Comparison of ENCODE assay signal across 16 cellular contexts in genomic region chr11:70212227-70212811, GRCh38. TPM values are rescaled to one million over a fixed set of nuclear protein-coding genes. Genes with fewer than 3 reads are reported as not detected.
DNase-seq lines count a peak whose midpoint lies in the region; ATAC-seq, FAIRE-seq and TF ChIP-seq lines count a peak whose summit lies in the region.
"Had no signal": no experiment of that assay in that cellular context is flagged by ENCODE, and none has a peak within 500 bp of the region (broad histone marks: within the 10 kb centered on the region; RNA-seq: fewer than 3 reads in every experiment).

No MANE protein-coding gene starts in this region.

- BruUV-seq in HepG2 (replicated peaks; lab: Mats Ljungman, UMichigan), result no TSS peak

- CTCF ChIA-PET in activated CD4-positive, alpha-beta T cell treated with anti-CD3 and anti-CD28 coated beads for 36 hours (lab: Charles Lee), result no interaction called here
- CTCF ChIA-PET in HepG2 (lab: Yijun Ruan, JAX; ENCODE audit: low intra/inter-chr PET ratio, low total read pairs), result no interaction called here

- ATAC-seq in activated CD4-positive, alpha-beta T cell treated with anti-CD3 and anti-CD28 coated beads for 36 hours, result no peak
- ATAC-seq in body of pancreas, result peak; percentile 15
- peak; percentile 82 for ATAC-seq in HepG2
- peak; percentile 22 for ATAC-seq in stimulated activated naive CD8-positive, alpha-beta T cell treated with anti-CD3 and anti-CD28 coated beads, Interleukin-15, Interleukin-2, amounts not matched to agents 100 U/mL and 50 U/mL, for 24 hours
- ATAC-seq in HG03097 (IDR thresholded peaks at IDR 0.05; ENCODE audit: low FRiP score, unreplicated experiment), result no peak

- peak overlapping the region; percentile 59 for H3K9ac ChIP-seq in HepG2 (ENCODE audit: insufficient read depth, low read depth, low read length)

- H3K4me2 ChIP-seq in HepG2 (ENCODE audit: low read depth, low read length), result peak overlapping the region; percentile 93

- peaks cover 19% of the 10 kb centered on the region for H3K36me3 Mint-ChIP-seq in activated CD4-positive, alpha-beta T cell treated with anti-CD3 and anti-CD28 coated beads for 36 hours (ENCODE audit: low read depth)

- peak overlapping the region; percentile 27 for H2AFZ ChIP-seq in HepG2 (ENCODE audit: low read length)

- H3K27me3 Mint-ChIP-seq in activated CD4-positive, alpha-beta T cell treated with anti-CD3 and anti-CD28 coated beads for 36 hours, result no peaks in the 10 kb centered on the region
- H3K27me3 Mint-ChIP-seq: activated CD4-positive, alpha-beta memory T cell treated with anti-CD3 and anti-CD28 coated beads for 36 hours had no signal

- peaks cover 24% of the 10 kb centered on the region for H3K4me1 Mint-ChIP-seq in activated CD4-positive, alpha-beta T cell treated with anti-CD3 and anti-CD28 coated beads for 36 hours

- no peak for FAIRE-seq in HepG2 (lab: Jason Lieb, UNC)

- H3K9me3 Mint-ChIP-seq in activated CD4-positive, alpha-beta T cell treated with anti-CD3 and anti-CD28 coated beads for 36 hours (ENCODE audit: low read depth), result no peaks in the 10 kb centered on the region
- H3K9me3 Mint-ChIP-seq: activated CD4-positive, alpha-beta memory T cell treated with anti-CD3 and anti-CD28 coated beads for 36 hours had no signal

- DNase-seq in activated CD4-positive, alpha-beta T cell treated with anti-CD3 and anti-CD28 coated beads for 36 hours, result no peak
- DNase-seq in activated CD4-positive, alpha-beta T cell treated with anti-CD3 and anti-CD28 coated beads for 4 hours, result no peak
- DNase-seq in body of pancreas (no peak), HepG2 (ENCODE audit: low spot score) (peak; percentile 21), 8988T (no peak)
- DNase-seq in stimulated activated naive CD8-positive, alpha-beta T cell treated with anti-CD3 and anti-CD28 coated beads, Interleukin-15, Interleukin-2, amounts not matched to agents 100 U/mL and 50 U/mL, for 24 hours, result no peak
- DNase-seq in activated naive CD4-positive, alpha-beta T cell treated with Interleukin-2 at 50 U/mL for 16 hours, result no peak
- DNase-seq: activated CD4-positive, alpha-beta memory T cell treated with anti-CD3 and anti-CD28 coated beads for 36 hours; activated effector memory CD4-positive, alpha-beta T cell treated with anti-CD3 and anti-CD28 coated beads, Interleukin-2, amount 50 U/mL, for 16 hours; GF-D8; NCI-H187; NCI-H748 treated with DMSO at 0.1 percent for 48 hours; SHP77 treated with DMSO at 0.1 percent for 48 hours; T-helper 9 cell had no signal

- intact Hi-C loops in activated CD4-positive, alpha-beta T cell treated with anti-CD3 and anti-CD28 coated beads for 36 hours (cut with DNase I, micrococcal nuclease), result no loop called here
- intact Hi-C loops in body of pancreas (cut with DNase I), result no loop called here
- intact Hi-C loops in HepG2 (cut with micrococcal nuclease; ENCODE audit: unreplicated experiment), result no loop called here

- H3K9me3 ChIP-seq in body of pancreas, result no peaks in the 10 kb centered on the region
- H3K9me3 ChIP-seq in HepG2 (ENCODE audit: low read length), result no peaks in the 10 kb centered on the region

- in situ Hi-C loops in HepG2 (cut with HindIII; ENCODE audit: extremely low pct_ligation_motif_present, low pct_unique_long_range_greater_than_20kb), result no loop called here

- no peaks in the 10 kb centered on the region for H3K79me2 ChIP-seq in HepG2 (ENCODE audit: insufficient read depth, low read length)

- H3K4me3 Mint-ChIP-seq in activated CD4-positive, alpha-beta T cell treated with anti-CD3 and anti-CD28 coated beads for 36 hours, result no peak overlapping the region
- H3K4me3 Mint-ChIP-seq: activated CD4-positive, alpha-beta memory T cell treated with anti-CD3 and anti-CD28 coated beads for 36 hours had no signal

- no peaks in the 10 kb centered on the region for H3K4me1 ChIP-seq in body of pancreas
- H3K4me1 ChIP-seq in HepG2 (ENCODE audit: insufficient read depth, low read length), result peaks cover 14% of the 10 kb centered on the region

- 0 out of 2 replicates have a peak, but pooled peaks cover 2% of the 10 kb centered on the region for H4K20me1 ChIP-seq in HepG2 (ENCODE audit: insufficient read depth, low read length)

- no peak for TF ChIP-seq POLR2A in body of pancreas (IDR thresholded peaks at IDR 0.05)
- TF ChIP-seq POLR2A in HepG2 (IDR thresholded peaks at IDR 0.05; ENCODE audit: insufficient read depth in 1 of 2, low read depth in 2 of 2, low read length in 2 of 2), result no peak

- TF ChIP-seq RAD21 in HepG2 (CRISPR knock-in tag; IDR thresholded peaks at IDR 0.05), result no peak

- 52 to 55% methylated on average over 9 to 13 of the region's 13 CpGs for WGBS in body of pancreas, 2 donors
- WGBS in HepG2 (ENCODE audit: low lambda C conversion rate), result 2% methylated on average over 11 of the region's 13 CpGs

- TF ChIP-seq EP300 in HepG2 (IDR thresholded peaks at IDR 0.05; ENCODE audit: low read depth in 2 of 2, low read length in 2 of 2), result peak in 1 of 2 experiments; percentile 56; a peak in 1 of 4 replicates
- TF ChIP-seq EP300 in HepG2 (CRISPR knock-in tag; IDR thresholded peaks at IDR 0.05; ENCODE audit: borderline replicate concordance), result no peak

- H3K4me3 ChIP-seq in body of pancreas, result no peak overlapping the region
- H3K4me3 ChIP-seq in HepG2 (replicated peaks in 1 of 3; ENCODE audit: insufficient read depth in 1 of 3, low read depth in 2 of 3, low read length in 3 of 3), result peak overlapping the region; percentile 47 to 69 (median 63)

- peaks cover 0 to 2% of the 10 kb centered on the region in 2 donors for H3K36me3 ChIP-seq in body of pancreas (replicated peaks in 1 of 2; ENCODE audit: insufficient read depth in 1 of 2, low read depth in 2 of 2)
- peaks cover 2 to 5% of the 10 kb centered on the region in 2 experiments; a peak in 1 of 5 replicates for H3K36me3 ChIP-seq in HepG2 (replicated peaks in 1 of 2; ENCODE audit: control insufficient read depth in 1 of 2, insufficient read depth in 2 of 2, low read length in 2 of 2)

- TF ChIP-seq CTCF in body of pancreas (IDR thresholded peaks at IDR 0.05) (no peak), HepG2 (CRISPR knock-in tag; IDR thresholded peaks at IDR 0.05) (no peak)

- POLR2A ChIA-PET in activated CD4-positive, alpha-beta T cell treated with anti-CD3 and anti-CD28 coated beads for 36 hours (lab: Charles Lee), result interaction anchor here (0.6 to 1.2 kb wide), 2 partner anchors 8 to 111 kb away, joined by 3 read pairs; no protein-coding TSS in a partner anchor
- POLR2A ChIA-PET in HepG2 (lab: Yijun Ruan, JAX), result interaction anchor here (1.8 kb wide), 1 partner anchor 9 kb away, joined by 14 read pairs; the partner anchor contains the start of gene FADD

- no peaks in the 10 kb centered on the region for H3K27me3 ChIP-seq in body of pancreas
- H3K27me3 ChIP-seq in HepG2 (ENCODE audit: control insufficient read depth in 1 of 2, insufficient read depth in 2 of 2, low read length in 2 of 2), result no peaks in the 10 kb centered on the region; a peak in 1 of 5 replicates

- H3K27ac ChIP-seq in body of pancreas (no peak overlapping the region), HepG2 (ENCODE audit: extremely low read length, insufficient read depth, low read length) (no peak overlapping the region)
- H3K27ac ChIP-seq: skin epidermis had no signal

- H3K27ac Mint-ChIP-seq in activated CD4-positive, alpha-beta T cell treated with anti-CD3 and anti-CD28 coated beads for 36 hours, result peak overlapping the region; percentile 29
- H3K27ac Mint-ChIP-seq: activated CD4-positive, alpha-beta memory T cell treated with anti-CD3 and anti-CD28 coated beads for 36 hours had no signal

RNA-seq across cellular contexts. Expression of gene FADD, which starts 9.2 kb away (rescaled TPM):
- total RNA-seq in activated CD4-positive, alpha-beta T cell treated with anti-CD3 and anti-CD28 coated beads for 36 hours, result 10 to 100 TPM; 23.5 to 32.4 TPM
- 10 to 100 TPM in 1 of 2 donors, 1 to 10 TPM in 1; 9.1 to 14.2 TPM for total RNA-seq in body of pancreas
- 21.4 and 22.2 TPM in 2 replicates for total RNA-seq in HepG2 (2016; rRNA removed; fragmentation: Illumina TruSeq; extraction: Trizol)
- 5.0 and 5.9 TPM in 2 replicates for total RNA-seq in HepG2 (2016; cell fraction: cytosol; rRNA removed; fragmentation: Illumina TruSeq; extraction: Trizol; ENCODE audit: low read depth)
- total RNA-seq in HepG2 (2016; cell fraction: insoluble cytoplasmic fraction; rRNA removed; fragmentation: Illumina TruSeq; extraction: Trizol), result 20.6 and 22.3 TPM in 2 replicates
- 13.7 and 13.9 TPM in 2 replicates for total RNA-seq in HepG2 (2016; cell fraction: membrane; rRNA removed; fragmentation: Illumina TruSeq; extraction: Trizol)
- 9.1 and 12.1 TPM in 2 replicates for total RNA-seq in HepG2 (2016; cell fraction: nucleus; rRNA removed; fragmentation: Illumina TruSeq; extraction: Trizol)
- polyA plus RNA-seq in HepG2 (2011; rRNA removed), result 14.2 and 14.9 TPM in 2 replicates
- polyA plus RNA-seq in HepG2 (2011; cell fraction: cytosol; rRNA removed), result 16.0 and 16.7 TPM in 2 replicates
- 7.8 and 9.6 TPM in 2 replicates for polyA plus RNA-seq in HepG2 (2011; cell fraction: nucleus; rRNA removed)
- polyA plus RNA-seq in HepG2 (2012), result 10.4 and 12.8 TPM in 2 replicates
- polyA plus RNA-seq in HepG2 (2016; cell fraction: cytosol; fragmentation: Illumina TruSeq; extraction: Trizol; ENCODE audit: low read depth), result 3.2 TPM in 2 replicates
- 20.0 and 20.2 TPM in 2 replicates for polyA plus RNA-seq in HepG2 (2016; cell fraction: insoluble cytoplasmic fraction; fragmentation: Illumina TruSeq; extraction: Trizol; ENCODE audit: low read depth)
- 7.0 and 7.9 TPM in 2 replicates for polyA plus RNA-seq in HepG2 (2016; cell fraction: membrane; fragmentation: Illumina TruSeq; extraction: Trizol; ENCODE audit: low read depth)
- 15.0 and 15.1 TPM in 2 replicates for polyA plus RNA-seq in HepG2 (2016; cell fraction: nucleus; fragmentation: Illumina TruSeq; extraction: Trizol; ENCODE audit: insufficient read depth, low read depth)
- 21.5 and 78.8 TPM in 2 replicates for polyA minus RNA-seq in HepG2 (2011; rRNA and poly(A)+ RNA removed; ENCODE audit: low replicate concordance)
- 8.5 and 9.1 TPM in 2 replicates for polyA minus RNA-seq in HepG2 (2011; cell fraction: cytosol; rRNA and poly(A)+ RNA removed)
- 8.6 and 9.7 TPM in 2 replicates for polyA minus RNA-seq in HepG2 (2011; cell fraction: nucleus; rRNA and poly(A)+ RNA removed)

RNA-seq across cellular contexts. Expression of gene PPFIA1, which starts 58.2 kb away (rescaled TPM):
- 10 to 100 TPM; 26.5 to 40.5 TPM for total RNA-seq in activated CD4-positive, alpha-beta T cell treated with anti-CD3 and anti-CD28 coated beads for 36 hours
- total RNA-seq in body of pancreas (10 to 100 TPM; 22.1 to 29.3 TPM), HepG2 (2016; rRNA removed; fragmentation: Illumina TruSeq; extraction: Trizol) (27.3 and 29.9 TPM in 2 replicates)
- 68.7 and 75.4 TPM in 2 replicates for total RNA-seq in HepG2 (2016; cell fraction: cytosol; rRNA removed; fragmentation: Illumina TruSeq; extraction: Trizol; ENCODE audit: low read depth)
- total RNA-seq in HepG2 (2016; cell fraction: insoluble cytoplasmic fraction; rRNA removed; fragmentation: Illumina TruSeq; extraction: Trizol), result 26.9 and 30.3 TPM in 2 replicates
- total RNA-seq in HepG2 (2016; cell fraction: membrane; rRNA removed; fragmentation: Illumina TruSeq; extraction: Trizol), result 22.7 and 22.8 TPM in 2 replicates
- 29.3 and 30.4 TPM in 2 replicates for total RNA-seq in HepG2 (2016; cell fraction: nucleus; rRNA removed; fragmentation: Illumina TruSeq; extraction: Trizol)
- 45.2 and 48.0 TPM in 2 replicates for polyA plus RNA-seq in HepG2 (2011; rRNA removed)
- polyA plus RNA-seq in HepG2 (2011; cell fraction: cytosol; rRNA removed), result 32.6 and 45.4 TPM in 2 replicates
- polyA plus RNA-seq in HepG2 (2011; cell fraction: nucleus; rRNA removed), result 60.5 and 68.2 TPM in 2 replicates
- polyA plus RNA-seq in HepG2 (2012), result 18.1 and 18.8 TPM in 2 replicates
- 1.4 and 2.3 TPM in 2 replicates for polyA plus RNA-seq in HepG2 (2016; cell fraction: cytosol; fragmentation: Illumina TruSeq; extraction: Trizol; ENCODE audit: low read depth)
- polyA plus RNA-seq in HepG2 (2016; cell fraction: insoluble cytoplasmic fraction; fragmentation: Illumina TruSeq; extraction: Trizol; ENCODE audit: low read depth), result 18.5 and 22.6 TPM in 2 replicates
- polyA plus RNA-seq in HepG2 (2016; cell fraction: membrane; fragmentation: Illumina TruSeq; extraction: Trizol; ENCODE audit: low read depth), result 5.3 and 7.1 TPM in 2 replicates
- 38.7 and 39.4 TPM in 2 replicates for polyA plus RNA-seq in HepG2 (2016; cell fraction: nucleus; fragmentation: Illumina TruSeq; extraction: Trizol; ENCODE audit: insufficient read depth, low read depth)
- 94.3 and 206 TPM in 2 replicates for polyA minus RNA-seq in HepG2 (2011; rRNA and poly(A)+ RNA removed; ENCODE audit: low replicate concordance)
- polyA minus RNA-seq in HepG2 (2011; cell fraction: cytosol; rRNA and poly(A)+ RNA removed), result 31.2 and 40.4 TPM in 2 replicates
- polyA minus RNA-seq in HepG2 (2011; cell fraction: nucleus; rRNA and poly(A)+ RNA removed), result 59.9 and 69.0 TPM in 2 replicates

Comparison
In these comparisons a context has a peak if more than half of its experiments do, and no peak if none do; other contexts are left out.
1. ATAC-seq: peak in body of pancreas (single experiment), HepG2 (single experiment) and stimulated activated naive CD8-positive, alpha-beta T cell treated with anti-CD3 and anti-CD28 coated beads, Interleukin-15, Interleukin-2, amounts not matched to agents 100 U/mL and 50 U/mL, for 24 hours (single experiment); none in activated CD4-positive, alpha-beta T cell treated with anti-CD3 and anti-CD28 coated beads for 36 hours (single experiment) and HG03097 (single experiment).
2. H3K4me3 ChIP-seq: peak in HepG2 (3 of 3); none in body of pancreas (0 of 2).